In the genomic region with DNA sequence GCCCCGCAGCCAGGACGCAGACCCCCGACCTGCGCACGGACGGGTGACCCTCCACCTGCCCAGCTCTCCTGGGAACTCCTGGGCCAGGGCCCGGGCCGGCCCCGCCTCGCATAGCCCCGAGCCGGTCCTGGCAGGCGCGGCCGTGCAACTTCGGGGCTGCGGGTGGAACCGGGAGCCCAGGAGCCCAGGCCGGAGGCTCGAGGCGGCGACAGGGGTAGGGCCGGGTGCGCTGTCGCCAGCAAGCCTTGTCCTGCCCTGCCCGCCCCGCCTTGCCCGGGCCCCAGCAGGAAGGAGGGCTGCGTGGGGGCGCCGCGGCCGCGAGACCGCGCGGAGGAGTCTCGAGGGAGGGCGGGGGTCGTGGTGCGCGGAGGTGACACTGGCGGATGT, we compare ENCODE assay signal across 8 cellular contexts. TPM values are rescaled to one million over a fixed set of nuclear protein-coding genes. Genes with fewer than 3 reads are reported as not detected.
DNase-seq lines count a peak whose midpoint lies in the region; ATAC-seq, FAIRE-seq and TF ChIP-seq lines count a peak whose summit lies in the region.

No MANE protein-coding gene starts in this region.

- peak overlapping the region; percentile 46 for H3K4me2 ChIP-seq in H9 (ENCODE audit: insufficient read depth, insufficient read length, low read length)

- DNase-seq in AG09309 (ENCODE audit: low read depth): no peak
- DNase-seq in H9: no peak
- DNase-seq in WTC11 (ENCODE audit: low spot score): no peak
- DNase-seq in right cardiac atrium: no peak
- DNase-seq in small intestine: no peak
- DNase-seq in effector CD4-positive, alpha-beta T cell: no peak
- DNase-seq in GOT3 (lab: John Stamatoyannopoulos, UW): no peak

- H2BK12ac ChIP-seq in H9 (ENCODE audit: insufficient read length, low read depth, low read length): no peak overlapping the region

- no peak overlapping the region for H3K23ac ChIP-seq in H9 (ENCODE audit: insufficient read length, low read depth, low read length)

- H4K20me1 ChIP-seq in H9 (ENCODE audit: control insufficient read depth, insufficient read depth, insufficient read length): no peaks in the 10 kb centered on the region

- H3K4me3 ChIP-seq in AG09309 (ENCODE audit: control insufficient read depth, low read depth, low read length) (peak overlapping the region; percentile 77), right cardiac atrium (ENCODE audit: low read length) (peak overlapping the region; percentile 76), small intestine (ENCODE audit: low read depth in 1 of 2, low read length in 2 of 2) (peak overlapping the region; percentile 74 to 91)

- H3K18ac ChIP-seq in H9 (ENCODE audit: insufficient read length, low read depth, low read length): no peak overlapping the region

- H4K8ac ChIP-seq in H9 (replicated peaks; ENCODE audit: insufficient read length, low read depth, low read length): no peak overlapping the region

- no peak overlapping the region for H2BK20ac ChIP-seq in H9 (ENCODE audit: low read depth, low read length, poor library complexity, severe bottlenecking)

- intact Hi-C loops in right cardiac atrium (cut with DNase I): no loop called here

- H2BK120ac ChIP-seq in H9 (ENCODE audit: low read depth, low read length, poor library complexity, severe bottlenecking): no peak overlapping the region

- H3K79me2 ChIP-seq in H9 (ENCODE audit: insufficient read depth, low read length): no peaks in the 10 kb centered on the region

- no peak overlapping the region for H3K4ac ChIP-seq in H9 (ENCODE audit: low read depth, low read length)

- H3K27ac Mint-ChIP-seq in H9 (no peak overlapping the region), WTC11 (no peak overlapping the region)

- POLR2A ChIA-PET in WTC11 (lab: Charles Lee): interaction anchor here (1.8 kb wide), 1 partner anchor 11 kb away, joined by 7 read pairs; a partner anchor contains a TSS

- H3K27ac ChIP-seq in H9 (ENCODE audit: insufficient read length, low read depth, low read length) (no peak overlapping the region), right cardiac atrium (ENCODE audit: low read length) (peak overlapping the region; percentile 38), small intestine (ENCODE audit: low read depth in 1 of 2, low read length in 1 of 2) (peak overlapping the region; percentile 77 to 84)

- H3K4me3 Mint-ChIP-seq in H9 (peak overlapping the region; percentile 71 to 80), WTC11 (peak overlapping the region; percentile 68)

- no peaks in the 10 kb centered on the region for H3K36me3 ChIP-seq in small intestine (ENCODE audit: control insufficient read depth in 2 of 2, insufficient read depth in 2 of 2, low read length in 2 of 2)

- H3K4me1 Mint-ChIP-seq in H9 (peaks cover 7 to 10% of the 10 kb centered on the region in 2 experiments), WTC11 (peaks cover 12% of the 10 kb centered on the region)

- no peak overlapping the region; the same call in 1 of the 2 replicates for H3K14ac ChIP-seq in H9 (ENCODE audit: insufficient read depth, low read length)

- WGBS in H9 (ENCODE audit: extremely low coverage, insufficient read length, low lambda C conversion rate): no CpG with 5 or more reads among the region's 43 CpGs
- under 1% methylated on average over 43 of the region's 43 CpGs for WGBS in right cardiac atrium
- WGBS in small intestine, 3 donors: 0 to 1% (median 1%) methylated on average over 33 to 43 of the region's 43 CpGs

- H3K56ac ChIP-seq in H9 (ENCODE audit: insufficient read length, low read depth, low read length): no peak overlapping the region

- no peak for FAIRE-seq in small intestine (lab: Jason Lieb, UNC)

- H2AFZ ChIP-seq in H9 (ENCODE audit: low read length): no peak overlapping the region

- CTCF ChIA-PET in WTC11 (lab: Charles Lee): interaction anchor here (0.9 to 4.5 kb wide), 2 partner anchors 11 to 85 kb away, joined by 4 to 18 read pairs; a partner anchor contains a TSS

- H4K91ac ChIP-seq in H9 (ENCODE audit: insufficient read length, low read depth, low read length): no peak overlapping the region

- H3K27me3 Mint-ChIP-seq in H9 (ENCODE audit: low read depth) (peaks cover 42% of the 10 kb centered on the region), WTC11 (ENCODE audit: low read depth) (peaks cover 16% of the 10 kb centered on the region)

- H3K9me3 ChIP-seq in H9 (ENCODE audit: control insufficient read depth, low read depth, low read length) (no peaks in the 10 kb centered on the region), right cardiac atrium (ENCODE audit: control insufficient read depth, low read length) (no peaks in the 10 kb centered on the region), small intestine (ENCODE audit: control insufficient read depth, low read depth) (no peaks in the 10 kb centered on the region)

- H3K9me3 Mint-ChIP-seq in H9: peaks cover 0 to 8% of the 10 kb centered on the region in 2 experiments; a peak in 2 of 5 replicates
- peaks cover 2% of the 10 kb centered on the region for H3K9me3 Mint-ChIP-seq in WTC11

- no peak overlapping the region for H2AK5ac ChIP-seq in H9 (ENCODE audit: insufficient read length, low read length)

- H4K5ac ChIP-seq in H9 (ENCODE audit: insufficient read length, low read depth, low read length): no peak overlapping the region

- no peaks in the 10 kb centered on the region for H3K79me1 ChIP-seq in H9 (ENCODE audit: insufficient read depth, low read depth, low read length, poor library complexity, severe bottlenecking)

- H3K9ac ChIP-seq in H9 (ENCODE audit: extremely low read depth, insufficient read length, low read length): no peak overlapping the region

- TF ChIP-seq CTCF in AG09309 (IDR thresholded peaks at IDR 0.05; ENCODE audit: control insufficient read depth, insufficient read depth, low read depth, low read length, missing control alignments) (no peak), H9 (conservative IDR thresholded peaks at IDR 0.05) (no peak), WTC11 (IDR thresholded peaks at IDR 0.05) (no peak)

- no peak overlapping the region for H3T11ph ChIP-seq in H9 (ENCODE audit: low read length)

- H2BK15ac ChIP-seq in H9 (ENCODE audit: low read depth, low read length): no peak overlapping the region

- no peaks in the 10 kb centered on the region for H3K4me1 ChIP-seq in H9 (ENCODE audit: insufficient read depth, low read length)
- peaks cover 4% of the 10 kb centered on the region for H3K4me1 ChIP-seq in right cardiac atrium (ENCODE audit: control insufficient read depth, insufficient read depth, low read length)
- H3K4me1 ChIP-seq in small intestine (ENCODE audit: control insufficient read depth in 2 of 2, insufficient read depth in 1 of 2, low read depth in 1 of 2, low read length in 1 of 2): peaks cover 0 to 3% of the 10 kb centered on the region in 2 donors

- peaks cover 0 to 11% (median 6%) of the 10 kb centered on the region in 3 experiments; a peak in 5 of 7 replicates for H3K36me3 Mint-ChIP-seq in H9 (ENCODE audit: insufficient read depth in 1 of 3, low read depth in 3 of 3)
- peaks cover 5% of the 10 kb centered on the region for H3K36me3 Mint-ChIP-seq in WTC11

- H3K27me3 ChIP-seq in H9 (ENCODE audit: insufficient read depth, low read length): no peaks in the 10 kb centered on the region; the same call in 1 of the 2 replicates
- no peaks in the 10 kb centered on the region for H3K27me3 ChIP-seq in right cardiac atrium (ENCODE audit: control insufficient read depth, insufficient read depth)
- H3K27me3 ChIP-seq in small intestine (ENCODE audit: control insufficient read depth in 2 of 2, insufficient read depth in 2 of 2, low read length in 2 of 2): no peaks in the 10 kb centered on the region

- ATAC-seq in WTC11: peak; percentile 29
- no peak for ATAC-seq in right cardiac atrium
- no peak for ATAC-seq in GM19351 (IDR thresholded peaks at IDR 0.05; ENCODE audit: unreplicated experiment)

- H2BK5ac ChIP-seq in H9 (ENCODE audit: insufficient read length, low read length): no peak overlapping the region

- H3K23me2 ChIP-seq in H9 (ENCODE audit: insufficient read length, low read depth, low read length, poor library complexity, severe bottlenecking): peaks cover 12% of the 10 kb centered on the region

TF ChIP-seq in WTC11, 78 proteins besides CTCF, POLR2A, EP300 and RAD21 (continues in another document):
- TF ChIP-seq ZNF121 (CRISPR knock-in tag; IDR thresholded peaks at IDR 0.05): no peak
- TF ChIP-seq ZNF138 (CRISPR knock-in tag; conservative IDR thresholded peaks at IDR 0.05): no peak
- peak; percentile 58; the same call in 1 of the 2 replicates for TF ChIP-seq RELA (CRISPR knock-in tag; IDR thresholded peaks at IDR 0.05; ENCODE audit: borderline replicate concordance)
- TF ChIP-seq, protein P1, sequence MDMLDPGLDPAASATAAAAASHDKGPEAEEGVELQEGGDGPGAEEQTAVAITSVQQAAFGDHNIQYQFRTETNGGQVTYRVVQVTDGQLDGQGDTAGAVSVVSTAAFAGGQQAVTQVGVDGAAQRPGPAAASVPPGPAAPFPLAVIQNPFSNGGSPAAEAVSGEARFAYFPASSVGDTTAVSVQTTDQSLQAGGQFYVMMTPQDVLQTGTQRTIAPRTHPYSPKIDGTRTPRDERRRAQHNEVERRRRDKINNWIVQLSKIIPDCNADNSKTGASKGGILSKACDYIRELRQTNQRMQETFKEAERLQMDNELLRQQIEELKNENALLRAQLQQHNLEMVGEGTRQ (CRISPR knock-in tag; IDR thresholded peaks at IDR 0.05): no peak
- peak; percentile 67; the same call in 1 of the 2 replicates for TF ChIP-seq MYBL2 (CRISPR knock-in tag; IDR thresholded peaks at IDR 0.05)
- TF ChIP-seq PRRX2 (CRISPR knock-in tag; IDR thresholded peaks at IDR 0.05): no peak
- TF ChIP-seq GRHL2 (CRISPR knock-in tag; IDR thresholded peaks at IDR 0.05; ENCODE audit: insufficient replicate concordance, severe bottlenecking): no peak
- TF ChIP-seq, protein P2, sequence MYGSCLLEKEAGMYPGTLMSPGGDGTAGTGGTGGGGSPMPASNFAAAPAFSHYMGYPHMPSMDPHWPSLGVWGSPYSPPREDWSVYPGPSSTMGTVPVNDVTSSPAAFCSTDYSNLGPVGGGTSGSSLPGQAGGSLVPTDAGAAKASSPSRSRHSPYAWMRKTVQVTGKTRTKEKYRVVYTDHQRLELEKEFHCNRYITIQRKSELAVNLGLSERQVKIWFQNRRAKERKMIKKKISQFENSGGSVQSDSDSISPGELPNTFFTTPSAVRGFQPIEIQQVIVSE (CRISPR knock-in tag; IDR thresholded peaks at IDR 0.05; ENCODE audit: borderline replicate concordance): no peak
- TF ChIP-seq HMGA2 (CRISPR knock-in tag; IDR thresholded peaks at IDR 0.05): no peak

RNA-seq across cellular contexts. Expression of a gene that starts 0.4 kb away (rescaled TPM):
- total RNA-seq in H9 (2021) (7.1 and 7.8 TPM in 2 replicates), WTC11 (2021) (10.5 to 13.0 TPM (median 10.8 TPM) in 3 replicates), right cardiac atrium (10 to 100 TPM; 10.6 to 13.3 (median 11.2) TPM)
- polyA plus RNA-seq in right cardiac atrium (7.8 TPM), small intestine (1 to 10 TPM; 8.2 to 9.4 (median 8.9) TPM)

RNA-seq across cellular contexts. Expression of a gene that starts 11.2 kb away (rescaled TPM):
- 8.9 and 9.6 TPM in 2 replicates for total RNA-seq in H9 (2021)
- total RNA-seq in WTC11 (2021): 10.2 to 12.3 TPM (median 10.9 TPM) in 3 replicates
- 1 to 10 TPM in 3 of 4 donors, under 1 TPM in 1; 0.97 to 2.1 (median 1.9) TPM for total RNA-seq in right cardiac atrium
- 1.5 TPM for polyA plus RNA-seq in right cardiac atrium
- 1 to 10 TPM in 1 of 3 donors, under 1 TPM in 1, not detected in 1; 0.27 to 1.0 TPM for polyA plus RNA-seq in small intestine
